In the genomic region with DNA sequence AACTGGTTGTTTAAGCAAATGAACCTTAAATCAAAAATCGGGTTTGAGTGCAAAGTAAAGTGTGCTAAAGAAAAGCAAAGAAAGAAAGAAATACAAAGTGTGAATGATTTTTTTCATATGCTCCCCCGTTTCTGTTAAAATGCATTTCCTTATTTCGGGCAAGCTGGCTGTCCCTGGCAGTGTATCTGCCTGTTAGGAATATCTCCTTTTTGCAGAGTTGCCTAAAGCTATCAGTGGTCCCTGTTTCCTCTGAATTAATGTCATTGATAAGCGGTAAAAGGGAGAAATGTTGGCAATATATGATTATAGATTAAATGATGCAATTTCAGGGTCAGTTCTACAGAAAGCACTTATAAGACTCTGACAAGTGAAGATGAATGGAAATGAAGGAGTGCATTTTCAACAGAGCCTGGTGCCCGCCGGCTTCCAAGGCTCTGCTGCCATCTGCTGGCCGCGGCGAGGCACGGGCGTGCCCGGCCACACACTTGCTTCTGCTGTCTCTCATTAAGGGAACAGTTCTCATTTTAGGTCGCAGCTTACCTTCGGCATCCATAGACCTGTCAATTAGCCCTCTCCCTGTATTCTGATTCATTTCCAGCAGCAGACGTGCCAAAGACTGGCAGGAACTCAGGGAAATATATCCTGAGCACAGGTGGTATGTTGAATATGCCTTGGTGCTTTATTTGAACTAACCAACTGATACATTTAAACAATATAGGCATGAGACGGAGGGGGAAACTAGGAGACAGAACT, we compare ENCODE assay signal across 8 cellular contexts.
DNase-seq lines count a peak whose midpoint lies in the region; ATAC-seq and TF ChIP-seq lines count a peak whose summit lies in the region.

No MANE protein-coding gene starts in this region.

- H3K27ac Mint-ChIP-seq in activated T-cell treated with anti-CD3 and anti-CD28 coated beads, Interleukin-2, amount 50 U/mL, for 24 hours: no peak overlapping the region

- no peaks in the 10 kb centered on the region for H3K27me3 ChIP-seq in neural cell (ENCODE audit: insufficient read depth, low read depth, low read length)
- no peaks in the 10 kb centered on the region for H3K27me3 ChIP-seq in suprapubic skin

- H3K36me3 ChIP-seq in neural cell (ENCODE audit: insufficient read depth, low read length) (no peaks in the 10 kb centered on the region), suprapubic skin (no peaks in the 10 kb centered on the region)

- H3K36me3 Mint-ChIP-seq in activated T-cell treated with anti-CD3 and anti-CD28 coated beads, Interleukin-2, amount 50 U/mL, for 24 hours (ENCODE audit: low read depth): no peaks in the 10 kb centered on the region

- H3K4me3 ChIP-seq in neural cell (ENCODE audit: low read length) (peak overlapping the region; percentile 50), suprapubic skin (no peak overlapping the region)

- TF ChIP-seq EP300 in neural cell (conservative IDR thresholded peaks at IDR 0.05; ENCODE audit: poor library complexity, severe bottlenecking) (peak; percentile 52), suprapubic skin (IDR thresholded peaks at IDR 0.05) (no peak)

- H3K27me3 Mint-ChIP-seq in activated T-cell treated with anti-CD3 and anti-CD28 coated beads, Interleukin-2, amount 50 U/mL, for 24 hours: no peaks in the 10 kb centered on the region

- peaks cover 20% of the 10 kb centered on the region for H3F3A ChIP-seq in neural cell (ENCODE audit: insufficient read depth, low read length, poor library complexity, severe bottlenecking)

- no peaks in the 10 kb centered on the region for H3K9me2 ChIP-seq in neural cell (ENCODE audit: insufficient read depth, low read length)

- H3K4me2 ChIP-seq in neural cell (ENCODE audit: low read length): peak overlapping the region; percentile 85

- peak; percentile 100 for TF ChIP-seq RAD21 in neural cell (conservative IDR thresholded peaks at IDR 0.05)

- H3K4me3 Mint-ChIP-seq in activated T-cell treated with anti-CD3 and anti-CD28 coated beads, Interleukin-2, amount 50 U/mL, for 24 hours: no peak overlapping the region

- peak; percentile 90 for ATAC-seq in GM21381 (IDR thresholded peaks at IDR 0.05; ENCODE audit: unreplicated experiment)

- no peak overlapping the region for H2AFZ ChIP-seq in neural cell (ENCODE audit: low read depth, low read length)

- peak; percentile 98 for TF ChIP-seq CTCF in neural cell (IDR thresholded peaks at IDR 0.05; ENCODE audit: poor library complexity, severe bottlenecking)
- TF ChIP-seq CTCF in suprapubic skin (IDR thresholded peaks at IDR 0.05): peak; percentile 72 to 97

- peak overlapping the region; percentile 62 for H3K9ac ChIP-seq in neural cell (ENCODE audit: low read length)

- H4K20me1 ChIP-seq in neural cell (ENCODE audit: insufficient read depth): no peaks in the 10 kb centered on the region

- H3K9me3 ChIP-seq in neural cell (ENCODE audit: low read length) (no peaks in the 10 kb centered on the region), suprapubic skin (no peaks in the 10 kb centered on the region)

- peaks cover 4% of the 10 kb centered on the region for H3K4me1 ChIP-seq in suprapubic skin

- H3K4me1 Mint-ChIP-seq in activated T-cell treated with anti-CD3 and anti-CD28 coated beads, Interleukin-2, amount 50 U/mL, for 24 hours (ENCODE audit: low read depth): no peaks in the 10 kb centered on the region

- WGBS in suprapubic skin: 15% methylated on average over 16 of the region's 16 CpGs

- H3K79me2 ChIP-seq in neural cell (replicated peaks; ENCODE audit: insufficient read depth, low read length): no peaks in the 10 kb centered on the region

- peak overlapping the region; percentile 88 for H3K27ac ChIP-seq in neural cell (ENCODE audit: low read length)
- no peak overlapping the region for H3K27ac ChIP-seq in suprapubic skin

- H3K9me3 Mint-ChIP-seq in activated T-cell treated with anti-CD3 and anti-CD28 coated beads, Interleukin-2, amount 50 U/mL, for 24 hours: no peaks in the 10 kb centered on the region

- DNase-seq in DMS153 (lab: John Stamatoyannopoulos, UW) (peak; percentile 75), HK-2 (ENCODE audit: unreplicated experiment) (peak; percentile 66), OCI-M1 (lab: John Stamatoyannopoulos, UW) (peak; percentile 86), fibroblast of gingiva (ENCODE audit: low read depth) (peak; percentile 33), suprapubic skin (ENCODE audit: low spot score in 2 of 2) (no peak)
- DNase-seq in activated T-cell treated with anti-CD3 and anti-CD28 coated beads, Interleukin-2, amount 50 U/mL, for 24 hours: peak; percentile 67

- no peak for TF ChIP-seq POLR2A in suprapubic skin (IDR thresholded peaks at IDR 0.05)

TF ChIP-seq in neural cell, 6 proteins besides CTCF, POLR2A, EP300 and RAD21:
- TF ChIP-seq, protein P1, sequence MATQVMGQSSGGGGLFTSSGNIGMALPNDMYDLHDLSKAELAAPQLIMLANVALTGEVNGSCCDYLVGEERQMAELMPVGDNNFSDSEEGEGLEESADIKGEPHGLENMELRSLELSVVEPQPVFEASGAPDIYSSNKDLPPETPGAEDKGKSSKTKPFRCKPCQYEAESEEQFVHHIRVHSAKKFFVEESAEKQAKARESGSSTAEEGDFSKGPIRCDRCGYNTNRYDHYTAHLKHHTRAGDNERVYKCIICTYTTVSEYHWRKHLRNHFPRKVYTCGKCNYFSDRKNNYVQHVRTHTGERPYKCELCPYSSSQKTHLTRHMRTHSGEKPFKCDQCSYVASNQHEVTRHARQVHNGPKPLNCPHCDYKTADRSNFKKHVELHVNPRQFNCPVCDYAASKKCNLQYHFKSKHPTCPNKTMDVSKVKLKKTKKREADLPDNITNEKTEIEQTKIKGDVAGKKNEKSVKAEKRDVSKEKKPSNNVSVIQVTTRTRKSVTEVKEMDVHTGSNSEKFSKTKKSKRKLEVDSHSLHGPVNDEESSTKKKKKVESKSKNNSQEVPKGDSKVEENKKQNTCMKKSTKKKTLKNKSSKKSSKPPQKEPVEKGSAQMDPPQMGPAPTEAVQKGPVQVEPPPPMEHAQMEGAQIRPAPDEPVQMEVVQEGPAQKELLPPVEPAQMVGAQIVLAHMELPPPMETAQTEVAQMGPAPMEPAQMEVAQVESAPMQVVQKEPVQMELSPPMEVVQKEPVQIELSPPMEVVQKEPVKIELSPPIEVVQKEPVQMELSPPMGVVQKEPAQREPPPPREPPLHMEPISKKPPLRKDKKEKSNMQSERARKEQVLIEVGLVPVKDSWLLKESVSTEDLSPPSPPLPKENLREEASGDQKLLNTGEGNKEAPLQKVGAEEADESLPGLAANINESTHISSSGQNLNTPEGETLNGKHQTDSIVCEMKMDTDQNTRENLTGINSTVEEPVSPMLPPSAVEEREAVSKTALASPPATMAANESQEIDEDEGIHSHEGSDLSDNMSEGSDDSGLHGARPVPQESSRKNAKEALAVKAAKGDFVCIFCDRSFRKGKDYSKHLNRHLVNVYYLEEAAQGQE (IDR thresholded peaks at IDR 0.05; ENCODE audit: borderline replicate concordance): no peak
- TF ChIP-seq POLR2AphosphoS5 (IDR thresholded peaks at IDR 0.05) (peak; percentile 26), TAF1 (IDR thresholded peaks at IDR 0.05; ENCODE audit: low read depth) (peak; percentile 31), MXI1 (conservative IDR thresholded peaks at IDR 0.05; ENCODE audit: poor library complexity, severe bottlenecking) (peak; percentile 42), EZH2 (IDR thresholded peaks at IDR 0.05; ENCODE audit: borderline replicate concordance, insufficient read depth, low read length, poor library complexity, severe bottlenecking) (no peak), SMC3 (conservative IDR thresholded peaks at IDR 0.05; ENCODE audit: poor library complexity) (peak; percentile 97)

Comparison
In these comparisons a context has a peak if more than half of its experiments do, and no peak if none do; other contexts are left out.
1. DNase-seq: peak in DMS153 (single experiment), HK-2 (single experiment), OCI-M1 (single experiment), activated T-cell treated with anti-CD3 and anti-CD28 coated beads, Interleukin-2, amount 50 U/mL, for 24 hours (single experiment) and fibroblast of gingiva (single experiment); none in suprapubic skin (0 of 2).